ENCODE assay signal across 8 cellular contexts in the genomic region with DNA sequence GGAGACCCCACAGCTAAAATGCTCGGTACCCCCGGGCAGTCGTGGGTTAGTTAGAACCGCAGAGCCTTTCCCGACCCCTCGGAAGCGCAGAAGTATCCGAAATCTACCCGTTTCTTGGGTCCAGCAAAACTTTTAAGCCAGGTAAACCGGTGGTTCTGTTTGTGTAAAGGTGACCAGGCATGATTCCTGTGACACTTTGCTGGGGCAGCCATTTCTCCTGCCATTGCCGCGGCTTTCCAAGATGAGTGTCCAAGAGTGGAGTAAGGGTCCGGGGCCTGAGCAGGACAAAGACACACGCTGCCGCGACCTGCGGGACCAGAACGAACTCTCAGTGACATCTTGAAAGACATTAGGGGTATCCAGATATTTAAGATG.
DNase-seq lines count a peak whose midpoint lies in the region; ATAC-seq and TF ChIP-seq lines count a peak whose summit lies in the region.

No MANE protein-coding gene starts in this region.

- no peaks in the 10 kb centered on the region for H3K9me3 Mint-ChIP-seq in nephron progenitor cell

- no peaks in the 10 kb centered on the region for H3K27me3 ChIP-seq in MM.1S (replicated peaks; ENCODE audit: insufficient read depth, low read length)
- H3K27me3 ChIP-seq in endocrine pancreas (ENCODE audit: control insufficient read depth, insufficient read depth, low read length): no peaks in the 10 kb centered on the region

- no peaks in the 10 kb centered on the region for H4K20me1 ChIP-seq in MM.1S (ENCODE audit: insufficient read depth, low read length)

- H3K4me2 ChIP-seq in MM.1S (ENCODE audit: low read depth, low read length): peak overlapping the region; percentile 49; the same call in 1 of the 2 replicates

- H3K4me1 ChIP-seq in MM.1S (ENCODE audit: low read length): no peaks in the 10 kb centered on the region
- peaks cover 3% of the 10 kb centered on the region for H3K4me1 ChIP-seq in endocrine pancreas (ENCODE audit: control insufficient read depth, insufficient read depth, low read length)

- peaks cover 10% of the 10 kb centered on the region for H3F3A ChIP-seq in MM.1S (ENCODE audit: insufficient read depth, low read length)

- H3K9me3 ChIP-seq in MM.1S (replicated peaks; ENCODE audit: insufficient read depth, low read length) (no peaks in the 10 kb centered on the region), endocrine pancreas (ENCODE audit: control insufficient read depth, low read length) (no peaks in the 10 kb centered on the region)

- no peak overlapping the region for H3K27ac ChIP-seq in MM.1S (ENCODE audit: low read length)

- H3K79me2 ChIP-seq in MM.1S (ENCODE audit: low read length): no peaks in the 10 kb centered on the region

- DNase-seq in DMS53 (lab: John Stamatoyannopoulos, UW): peak; percentile 69
- no peak for DNase-seq in MM.1S
- DNase-seq in nephron progenitor cell: peak; percentile 24
- DNase-seq in NCI-H2227 treated with DMSO at 0.1 percent for 48 hours (lab: John Stamatoyannopoulos, UW): no peak
- DNase-seq in medulla oblongata (ENCODE audit: extremely low spot score): no peak

- no peak for ATAC-seq in HG02938 (IDR thresholded peaks at IDR 0.05; ENCODE audit: unreplicated experiment)
- no peak for ATAC-seq in HG03571 (IDR thresholded peaks at IDR 0.05; ENCODE audit: unreplicated experiment)

- H3K4me3 Mint-ChIP-seq in nephron progenitor cell: peak overlapping the region; percentile 87

- H3K36me3 ChIP-seq in MM.1S (replicated peaks; ENCODE audit: insufficient read depth, low read length): 0 out of 2 replicates have a peak, but pooled peaks cover 4% of the 10 kb centered on the region
- peaks cover 7% of the 10 kb centered on the region for H3K36me3 ChIP-seq in endocrine pancreas (ENCODE audit: control insufficient read depth, insufficient read depth, low read length)

- peaks cover 54% of the 10 kb centered on the region for H3K27me3 Mint-ChIP-seq in nephron progenitor cell (ENCODE audit: low read depth, poor library complexity)

- H3K4me3 ChIP-seq in MM.1S (ENCODE audit: low read length) (peak overlapping the region; percentile 51), endocrine pancreas (ENCODE audit: control insufficient read depth, insufficient read depth, low read length) (peak overlapping the region; percentile 99)

- H3K9ac ChIP-seq in MM.1S (ENCODE audit: low read length) (no peak overlapping the region), endocrine pancreas (ENCODE audit: control insufficient read depth, insufficient read depth, low read length) (peak overlapping the region; percentile 98)

- H3K27ac Mint-ChIP-seq in nephron progenitor cell: no peak overlapping the region

- no peaks in the 10 kb centered on the region for H3K9me2 ChIP-seq in MM.1S (replicated peaks; ENCODE audit: insufficient read depth, low read length)

- peaks cover 14% of the 10 kb centered on the region for H3K4me1 Mint-ChIP-seq in nephron progenitor cell

- H3K36me3 Mint-ChIP-seq in nephron progenitor cell (ENCODE audit: low read depth): peaks cover 58% of the 10 kb centered on the region

- no peak for TF ChIP-seq CTCF in MM.1S (IDR thresholded peaks at IDR 0.05; ENCODE audit: low read length)
- TF ChIP-seq CTCF in nephron progenitor cell (IDR thresholded peaks at IDR 0.05): no peak

- peak overlapping the region; percentile 43 for H2AFZ ChIP-seq in MM.1S (ENCODE audit: low read length)

Comparison
In these comparisons a context has a peak if more than half of its experiments do, and no peak if none do; other contexts are left out.
1. DNase-seq: peak in DMS53 (single experiment) and nephron progenitor cell (single experiment); none in MM.1S (single experiment), NCI-H2227 treated with DMSO at 0.1 percent for 48 hours (single experiment) and medulla oblongata (single experiment).